1 cellular context compared by ENCODE assay signal in genomic region chr5:159844725-159845124, GRCh38.
TF ChIP-seq lines count a peak whose summit lies in the region.

No MANE protein-coding gene starts in this region.

TF ChIP-seq in HEK293, 187 proteins besides CTCF, POLR2A, EP300 and RAD21 (continued from another document):
- TF ChIP-seq, protein P1, sequence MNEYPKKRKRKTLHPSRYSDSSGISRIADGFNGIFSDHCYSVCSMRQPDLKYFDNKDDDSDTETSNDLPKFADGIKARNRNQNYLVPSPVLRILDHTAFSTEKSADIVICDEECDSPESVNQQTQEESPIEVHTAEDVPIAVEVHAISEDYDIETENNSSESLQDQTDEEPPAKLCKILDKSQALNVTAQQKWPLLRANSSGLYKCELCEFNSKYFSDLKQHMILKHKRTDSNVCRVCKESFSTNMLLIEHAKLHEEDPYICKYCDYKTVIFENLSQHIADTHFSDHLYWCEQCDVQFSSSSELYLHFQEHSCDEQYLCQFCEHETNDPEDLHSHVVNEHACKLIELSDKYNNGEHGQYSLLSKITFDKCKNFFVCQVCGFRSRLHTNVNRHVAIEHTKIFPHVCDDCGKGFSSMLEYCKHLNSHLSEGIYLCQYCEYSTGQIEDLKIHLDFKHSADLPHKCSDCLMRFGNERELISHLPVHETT (tag by site-specific recombination; IDR thresholded peaks at IDR 0.05) = no peak
- no peak for TF ChIP-seq ZNF792 (tag by site-specific recombination; IDR thresholded peaks at IDR 0.05)
TF ChIP-seq in HEK293: peak in this region for 1.
